In genomic region chr22:49479566-49479965, GRCh38 we compare ENCODE assay signal across 2 cellular contexts.
TF ChIP-seq lines count a peak whose summit lies in the region.

No MANE protein-coding gene starts in this region.

TF ChIP-seq in HepG2, 621 proteins besides CTCF, POLR2A, EP300 and RAD21:
- TF ChIP-seq CBX5 (CRISPR knock-in tag; IDR thresholded peaks at IDR 0.05; ENCODE audit: borderline replicate concordance) (no peak), MAFF (IDR thresholded peaks at IDR 0.05; ENCODE audit: low read depth, low read length) (no peak), YEATS4 (CRISPR knock-in tag; IDR thresholded peaks at IDR 0.05; ENCODE audit: borderline replicate concordance) (no peak), ZNF33A (CRISPR knock-in tag; IDR thresholded peaks at IDR 0.05; ENCODE audit: borderline replicate concordance) (no peak), TOPORS (CRISPR knock-in tag; IDR thresholded peaks at IDR 0.05) (no peak), CREB1 (IDR thresholded peaks at IDR 0.05) (0 out of 2 replicates have a peak, but pooled peaks have one; percentile 4), CREB1 (CRISPR knock-in tag; IDR thresholded peaks at IDR 0.05) (no peak)

TF ChIP-seq in H1, 55 proteins besides CTCF, POLR2A, EP300 and RAD21:
- TF ChIP-seq NRF1 (IDR thresholded peaks at IDR 0.05; ENCODE audit: low read depth, low read length): no peak
- no peak for TF ChIP-seq SAP30 (IDR thresholded peaks at IDR 0.05; ENCODE audit: insufficient read depth, insufficient replicate concordance, low read length)
- no peak for TF ChIP-seq E2F6 (IDR thresholded peaks at IDR 0.05)
- no peak for TF ChIP-seq CBX5 (IDR thresholded peaks at IDR 0.05; ENCODE audit: low read depth, low read length)
- no peak for TF ChIP-seq BACH1 (IDR thresholded peaks at IDR 0.05; ENCODE audit: low read length)
- no peak for TF ChIP-seq CBX8 (IDR thresholded peaks at IDR 0.05; ENCODE audit: borderline replicate concordance, low read depth, low read length)
- no peak for TF ChIP-seq TAF7 (optimal IDR thresholded peaks at IDR 0.05; ENCODE audit: borderline replicate concordance, low read depth, low read length)
- TF ChIP-seq HDAC2 (IDR thresholded peaks at IDR 0.05; ENCODE audit: borderline replicate concordance in 1 of 2, low read depth in 2 of 2, low read length in 2 of 2): no peak
- TF ChIP-seq CHD1 (IDR thresholded peaks at IDR 0.05; ENCODE audit: low read depth, low read length): no peak
- TF ChIP-seq SUZ12 (IDR thresholded peaks at IDR 0.05; ENCODE audit: low read length): no peak
- no peak for TF ChIP-seq EGR1 (IDR thresholded peaks at IDR 0.05; ENCODE audit: borderline replicate concordance, low read depth, low read length)
- TF ChIP-seq SP4 (IDR thresholded peaks at IDR 0.05; ENCODE audit: low read length): no peak
- TF ChIP-seq, protein P1, sequence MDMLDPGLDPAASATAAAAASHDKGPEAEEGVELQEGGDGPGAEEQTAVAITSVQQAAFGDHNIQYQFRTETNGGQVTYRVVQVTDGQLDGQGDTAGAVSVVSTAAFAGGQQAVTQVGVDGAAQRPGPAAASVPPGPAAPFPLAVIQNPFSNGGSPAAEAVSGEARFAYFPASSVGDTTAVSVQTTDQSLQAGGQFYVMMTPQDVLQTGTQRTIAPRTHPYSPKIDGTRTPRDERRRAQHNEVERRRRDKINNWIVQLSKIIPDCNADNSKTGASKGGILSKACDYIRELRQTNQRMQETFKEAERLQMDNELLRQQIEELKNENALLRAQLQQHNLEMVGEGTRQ (IDR thresholded peaks at IDR 0.05; ENCODE audit: low read length): no peak
- TF ChIP-seq SRF (IDR thresholded peaks at IDR 0.05; ENCODE audit: low read depth, low read length): no peak
- no peak for TF ChIP-seq KDM1A (IDR thresholded peaks at IDR 0.05; ENCODE audit: borderline replicate concordance, low read length)
- TF ChIP-seq TCF12 (IDR thresholded peaks at IDR 0.05; ENCODE audit: low read depth, low read length): no peak
- no peak for TF ChIP-seq MAFK (IDR thresholded peaks at IDR 0.05; ENCODE audit: low read depth, low read length)
- TF ChIP-seq GTF2F1 (IDR thresholded peaks at IDR 0.05; ENCODE audit: borderline replicate concordance, low read depth, low read length): no peak
